In the genomic region with DNA sequence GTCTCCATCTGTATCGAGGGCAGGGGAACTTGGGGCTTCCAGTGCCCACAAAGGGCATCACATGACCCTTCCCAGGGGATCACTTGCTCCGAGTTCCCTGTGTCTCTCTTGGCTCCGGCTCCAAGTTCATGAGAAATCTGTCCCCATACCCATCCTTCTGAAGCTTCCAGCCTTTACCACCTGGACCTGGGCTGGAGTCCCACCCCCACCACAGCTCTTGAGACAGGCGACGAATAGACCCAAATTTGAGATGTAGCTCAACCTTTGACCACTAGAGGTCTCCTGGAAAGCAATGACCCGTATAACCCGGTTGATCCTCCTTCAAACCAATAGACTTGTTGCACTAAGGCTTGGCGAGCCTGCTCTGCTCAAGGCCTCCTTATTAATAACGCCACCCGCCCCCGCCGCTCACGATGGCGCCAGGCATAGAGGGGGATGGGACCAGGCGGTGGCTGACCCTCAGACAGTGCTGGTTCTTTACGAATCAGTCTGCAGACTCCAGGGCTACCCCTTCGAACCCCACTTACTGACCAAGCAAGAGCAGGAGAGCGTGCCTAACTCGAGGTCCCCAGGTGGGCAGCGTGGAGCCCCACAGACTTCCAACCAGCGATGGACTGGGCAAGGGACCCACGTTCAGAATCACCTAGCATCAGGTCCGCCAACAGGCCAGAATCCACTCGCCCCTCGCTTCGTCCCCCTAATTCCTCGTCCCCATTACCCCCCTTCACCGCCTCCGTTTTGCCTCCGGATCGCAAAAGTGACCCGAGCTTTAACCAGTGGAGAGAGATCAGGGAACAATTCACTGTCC, we compare ENCODE assay signal across 8 cellular contexts. TPM values are rescaled to one million over a fixed set of nuclear protein-coding genes. Genes with fewer than 3 reads are reported as not detected.
DNase-seq lines count a peak whose midpoint lies in the region; ATAC-seq, FAIRE-seq and TF ChIP-seq lines count a peak whose summit lies in the region.

No MANE protein-coding gene starts in this region.

- peak overlapping the region; percentile 95 for H3K4me2 ChIP-seq in smooth muscle cell

- peak; percentile 58 for ATAC-seq in GM21619 (IDR thresholded peaks at IDR 0.05; ENCODE audit: unreplicated experiment)

- DNase-seq in GM10248 (ENCODE audit: extremely low spot score) (peak; percentile 86), HuH-7.5 (ENCODE audit: low spot score) (peak; percentile 42), T-helper 2 cell (peak in 4 of 5 experiments; percentile 20 to 91 (median 36)), bronchial epithelial cell (ENCODE audit: low read depth) (peak; percentile 74), iris pigment epithelial cell (ENCODE audit: low read depth) (peak; percentile 71), smooth muscle cell (lab: John Stamatoyannopoulos, UW; ENCODE audit: unreplicated experiment) (no peak), NCI-H187 (lab: John Stamatoyannopoulos, UW) (no peak)

- peak overlapping the region; percentile 97 for H3K27ac ChIP-seq in smooth muscle cell (ENCODE audit: low read depth)

- no peak for FAIRE-seq in bronchial epithelial cell (lab: Jason Lieb, UNC)

- H3K27me3 ChIP-seq in bronchial epithelial cell (ENCODE audit: control insufficient read depth, insufficient read depth, low read length) (no peaks in the 10 kb centered on the region), smooth muscle cell (ENCODE audit: low read depth) (no peaks in the 10 kb centered on the region)

- peak overlapping the region; percentile 65 for H3K9ac ChIP-seq in smooth muscle cell (ENCODE audit: low read depth)

- CTCF ChIA-PET in GM10248 (lab: Yijun Ruan, JAX) = interaction anchor here (0.6 to 7.0 kb wide), 49 partner anchors 8 to 513 kb away, joined by 3 to 49 read pairs (median 4); no protein-coding TSS in a partner anchor

- TF ChIP-seq CTCF in GM10248 (IDR thresholded peaks at IDR 0.05; ENCODE audit: control extremely low read depth, extremely low read depth, low read depth, missing control alignments) (peak; percentile 65), bronchial epithelial cell (IDR thresholded peaks at IDR 0.05; ENCODE audit: insufficient read depth, low read length, severe bottlenecking) (peak; percentile 78), smooth muscle cell (IDR thresholded peaks at IDR 0.05; ENCODE audit: borderline replicate concordance, insufficient read depth, poor library complexity, severe bottlenecking) (peak; percentile 63)

- peak overlapping the region; percentile 90 for H2AFZ ChIP-seq in smooth muscle cell (ENCODE audit: low read depth)

- POLR2A ChIA-PET in GM10248 (lab: Yijun Ruan, JAX) = interaction anchor here (0.5 kb wide), 2 partner anchors 112 to 1626 kb away, joined by 3 to 4 read pairs; no protein-coding TSS in a partner anchor

- no peaks in the 10 kb centered on the region for H4K20me1 ChIP-seq in smooth muscle cell (ENCODE audit: low read depth)

- H3K4me1 ChIP-seq in smooth muscle cell (ENCODE audit: low read depth) = peaks cover 14% of the 10 kb centered on the region

- WGBS in smooth muscle cell (ENCODE audit: low lambda C conversion rate) = 11% methylated on average over 30 of the region's 32 CpGs

- H3K4me3 ChIP-seq in bronchial epithelial cell (ENCODE audit: low read depth, low read length) = peak overlapping the region; percentile 26
- H3K4me3 ChIP-seq in smooth muscle cell = peak overlapping the region; percentile 48

- H3K79me2 ChIP-seq in smooth muscle cell (ENCODE audit: low read depth) = peaks cover 10% of the 10 kb centered on the region

- peaks cover 9% of the 10 kb centered on the region for H3F3A ChIP-seq in smooth muscle cell (ENCODE audit: low read depth)

- H3K9me3 ChIP-seq in smooth muscle cell (replicated peaks; ENCODE audit: low read depth) = no peaks in the 10 kb centered on the region

- no peaks in the 10 kb centered on the region for H3K36me3 ChIP-seq in bronchial epithelial cell (ENCODE audit: control insufficient read depth, insufficient read depth, low read length)
- no peaks in the 10 kb centered on the region for H3K36me3 ChIP-seq in smooth muscle cell (ENCODE audit: low read depth)

RNA-seq across cellular contexts. Expression of a gene that starts 4.4 kb away (rescaled TPM):
- total RNA-seq in bronchial epithelial cell = 7.1 and 13.7 TPM in 2 replicates
- 67.6 and 69.4 TPM in 2 replicates for total RNA-seq in smooth muscle cell
- 49.0 and 52.7 TPM in 2 replicates for polyA plus RNA-seq in smooth muscle cell

Comparison
In these comparisons a context has a peak if more than half of its experiments do, and no peak if none do; other contexts are left out.
1. DNase-seq: peak in GM10248 (single experiment), HuH-7.5 (single experiment), T-helper 2 cell (4 of 5), bronchial epithelial cell (single experiment) and iris pigment epithelial cell (single experiment); none in smooth muscle cell (single experiment) and NCI-H187 (0 of 2).
2. Peak in every context shown above with its lines, with median percentiles within 50 percentile points of each other: CTCF ChIP-seq.